15 cellular contexts compared by ENCODE assay signal in genomic region chr3:12896206-12896697, GRCh38. TPM values are rescaled to one million over a fixed set of nuclear protein-coding genes. Genes with fewer than 3 reads are reported as not detected.
DNase-seq lines count a peak whose midpoint lies in the region; ATAC-seq and TF ChIP-seq lines count a peak whose summit lies in the region.
"Had no signal": no experiment of that assay in that cellular context is flagged by ENCODE, and none has a peak within 500 bp of the region (broad histone marks: within the 10 kb centered on the region; RNA-seq: fewer than 3 reads in every experiment).

No MANE protein-coding gene starts in this region.

- H3K4me1 Mint-ChIP-seq in GM23338 (peaks cover 10% of the 10 kb centered on the region), chondrocyte (ENCODE audit: low read depth) (peaks cover 8% of the 10 kb centered on the region)

- H3K27me3 Mint-ChIP-seq in GM23338 (ENCODE audit: insufficient read depth, low read depth, poor library complexity) (peaks cover 19% of the 10 kb centered on the region), chondrocyte (ENCODE audit: low read depth) (peaks cover 3% of the 10 kb centered on the region)

- TF ChIP-seq CTCF in AG10803 (conservative IDR thresholded peaks at IDR 0.05; ENCODE audit: low read length) (no peak), GM23338 (conservative IDR thresholded peaks at IDR 0.05; ENCODE audit: low read depth in 2 of 2) (peak in 1 of 2 experiments; percentile 34; a peak in 3 of 4 replicates), chondrocyte (IDR thresholded peaks at IDR 0.05) (peak; percentile 29), right lobe of liver (IDR thresholded peaks at IDR 0.05) (no peak)

- no peak overlapping the region for H3K4ac ChIP-seq in trophoblast cell (ENCODE audit: low read depth, low read length)

- H4K91ac ChIP-seq in trophoblast cell (ENCODE audit: low read depth, low read length): no peak overlapping the region

- H3K9me3 ChIP-seq in right lobe of liver (no peaks in the 10 kb centered on the region), trophoblast cell (ENCODE audit: insufficient read depth, low read depth, low read length) (peaks cover 1% of the 10 kb centered on the region)
- H3K9me3 ChIP-seq: BE2C, HAP-1, stomach had no signal

- H3K27ac Mint-ChIP-seq in GM23338 (no peak overlapping the region), chondrocyte (ENCODE audit: unreplicated experiment) (no peak overlapping the region)

- no peak overlapping the region for H3K14ac ChIP-seq in trophoblast cell (ENCODE audit: low read length)

- no peak overlapping the region for H3K4me2 ChIP-seq in GM23338
- no peak overlapping the region for H3K4me2 ChIP-seq in trophoblast cell (ENCODE audit: low read length)
- H3K4me2 ChIP-seq: KMS-11 had no signal

- H2BK120ac ChIP-seq in trophoblast cell (ENCODE audit: insufficient read depth, low read length, poor library complexity): no peak overlapping the region

- no peak overlapping the region for H3K18ac ChIP-seq in trophoblast cell (ENCODE audit: low read length)

- no peak overlapping the region for H3K23ac ChIP-seq in trophoblast cell (ENCODE audit: low read length)

- H3K4me3 ChIP-seq in AG10803 (ENCODE audit: low read length) (no peak overlapping the region), GM23338 (no peak overlapping the region), right lobe of liver (no peak overlapping the region), trophoblast cell (ENCODE audit: low read depth, low read length) (no peak overlapping the region)
- H3K4me3 ChIP-seq: HAP-1, stomach had no signal

- H2AFZ ChIP-seq in GM23338 (no peak overlapping the region), trophoblast cell (ENCODE audit: insufficient read depth, low read length, poor library complexity) (no peak overlapping the region)

- H3K27ac ChIP-seq in GM23338 (ENCODE audit: low read depth) (no peak overlapping the region), right lobe of liver (no peak overlapping the region), trophoblast cell (ENCODE audit: low read depth, low read length) (no peak overlapping the region)
- H3K27ac ChIP-seq: KMS-11 had no signal

- intact Hi-C loops in right lobe of liver (cut with DNase I): no loop called here

- H4K8ac ChIP-seq in trophoblast cell (ENCODE audit: low read depth, low read length): no peak overlapping the region

- no peaks in the 10 kb centered on the region for H3F3A ChIP-seq in GM23338 (replicated peaks; ENCODE audit: low read depth)

- DNase-seq in AG10803 (ENCODE audit: low read depth) (peak; percentile 24), GM23338 (ENCODE audit: low spot score) (no peak), chondrocyte (ENCODE audit: low spot score) (peak; percentile 43), right lobe of liver (peak in 2 of 3 donors; percentile 9 to 26), DMS114 treated with DMSO at 0.1 percent for 48 hours (lab: John Stamatoyannopoulos, UW; ENCODE audit: unreplicated experiment) (no peak), trophoblast cell (no peak), NCI-H748 (lab: John Stamatoyannopoulos, UW; ENCODE audit: unreplicated experiment) (no peak)
- DNase-seq: BE2C, NCI-H446 treated with DMSO at 0.1 percent for 48 hours, occipital lobe, stomach, SW 1271 had no signal

- no peak overlapping the region for H3K9ac ChIP-seq in trophoblast cell (ENCODE audit: low read length)
- H3K9ac ChIP-seq: KMS-11 had no signal

- H3K79me1 ChIP-seq in trophoblast cell (ENCODE audit: low read length): peaks cover 5% of the 10 kb centered on the region

- no peaks in the 10 kb centered on the region for H3K9me2 ChIP-seq in GM23338 (ENCODE audit: insufficient read depth)

- H3K4me3 Mint-ChIP-seq in GM23338 (no peak overlapping the region), chondrocyte (ENCODE audit: unreplicated experiment) (no peak overlapping the region)

- H3K9me3 Mint-ChIP-seq in GM23338: no peaks in the 10 kb centered on the region
- H3K9me3 Mint-ChIP-seq in chondrocyte (ENCODE audit: low read depth): no peaks in the 10 kb centered on the region

- H3K79me2 ChIP-seq in GM23338 (replicated peaks; ENCODE audit: insufficient read depth) (no peaks in the 10 kb centered on the region), trophoblast cell (ENCODE audit: control insufficient read depth, insufficient read depth, low read length, poor library complexity) (no peaks in the 10 kb centered on the region)

- H4K12ac ChIP-seq in trophoblast cell (ENCODE audit: low read depth, low read length): no peak overlapping the region

- H2BK5ac ChIP-seq in trophoblast cell (ENCODE audit: low read depth, low read length, poor library complexity): no peak overlapping the region

- H3K27me3 ChIP-seq in GM23338 (ENCODE audit: insufficient read depth) (no peaks in the 10 kb centered on the region), right lobe of liver (no peaks in the 10 kb centered on the region), trophoblast cell (ENCODE audit: insufficient read depth, low read length) (no peaks in the 10 kb centered on the region)
- H3K27me3 ChIP-seq: BE2C, stomach had no signal

- H3K36me3 ChIP-seq in GM23338 (ENCODE audit: insufficient read depth) (no peaks in the 10 kb centered on the region; the same call in 1 of the 2 replicates), right lobe of liver (peaks cover 0 to 21% (median 10%) of the 10 kb centered on the region in 4 donors), trophoblast cell (ENCODE audit: control insufficient read depth in 1 of 2, insufficient read depth in 2 of 2, low read length in 2 of 2) (peaks cover 18 to 21% of the 10 kb centered on the region in 2 experiments)
- H3K36me3 ChIP-seq: BE2C, HAP-1 had no signal

- no peak for TF ChIP-seq POLR2A in right lobe of liver (IDR thresholded peaks at IDR 0.05)

- no peaks in the 10 kb centered on the region for H3K4me1 ChIP-seq in GM23338 (ENCODE audit: insufficient read depth)
- peaks cover 0 to 16% (median 2%) of the 10 kb centered on the region in 4 donors for H3K4me1 ChIP-seq in right lobe of liver
- H3K4me1 ChIP-seq in trophoblast cell (ENCODE audit: control insufficient read depth in 1 of 2, insufficient read depth in 2 of 2, low read length in 2 of 2): peaks cover 13 to 18% of the 10 kb centered on the region in 2 experiments
- H3K4me1 ChIP-seq: BE2C had no signal

- 48% methylated on average over 4 of the region's 7 CpGs for WGBS in right lobe of liver (ENCODE audit: insufficient coverage, low coverage, low lambda C conversion rate, missing lambda C conversion rate)
- no CpG with 5 or more reads among the region's 7 CpGs for WGBS in trophoblast cell (ENCODE audit: extremely low coverage, insufficient coverage, insufficient read length)

- no peak overlapping the region for H2BK12ac ChIP-seq in trophoblast cell (ENCODE audit: low read length)

- ATAC-seq in GM23338 (peak; percentile 58), right lobe of liver (peak; percentile 14 to 34 (median 20)), HG02870 (IDR thresholded peaks at IDR 0.05; ENCODE audit: unreplicated experiment) (no peak)

- H3K36me3 Mint-ChIP-seq in GM23338 (ENCODE audit: low read depth) (peaks cover 8% of the 10 kb centered on the region), chondrocyte (ENCODE audit: low read depth) (peaks cover 14% of the 10 kb centered on the region)

- H4K20me1 ChIP-seq in GM23338 (replicated peaks; ENCODE audit: insufficient read depth): no peaks in the 10 kb centered on the region

- H2AK5ac ChIP-seq in trophoblast cell (ENCODE audit: low read length): no peak overlapping the region

TF ChIP-seq in GM23338, 12 proteins besides CTCF, POLR2A, EP300 and RAD21 (continues in another document):
- TF ChIP-seq, protein P1, sequence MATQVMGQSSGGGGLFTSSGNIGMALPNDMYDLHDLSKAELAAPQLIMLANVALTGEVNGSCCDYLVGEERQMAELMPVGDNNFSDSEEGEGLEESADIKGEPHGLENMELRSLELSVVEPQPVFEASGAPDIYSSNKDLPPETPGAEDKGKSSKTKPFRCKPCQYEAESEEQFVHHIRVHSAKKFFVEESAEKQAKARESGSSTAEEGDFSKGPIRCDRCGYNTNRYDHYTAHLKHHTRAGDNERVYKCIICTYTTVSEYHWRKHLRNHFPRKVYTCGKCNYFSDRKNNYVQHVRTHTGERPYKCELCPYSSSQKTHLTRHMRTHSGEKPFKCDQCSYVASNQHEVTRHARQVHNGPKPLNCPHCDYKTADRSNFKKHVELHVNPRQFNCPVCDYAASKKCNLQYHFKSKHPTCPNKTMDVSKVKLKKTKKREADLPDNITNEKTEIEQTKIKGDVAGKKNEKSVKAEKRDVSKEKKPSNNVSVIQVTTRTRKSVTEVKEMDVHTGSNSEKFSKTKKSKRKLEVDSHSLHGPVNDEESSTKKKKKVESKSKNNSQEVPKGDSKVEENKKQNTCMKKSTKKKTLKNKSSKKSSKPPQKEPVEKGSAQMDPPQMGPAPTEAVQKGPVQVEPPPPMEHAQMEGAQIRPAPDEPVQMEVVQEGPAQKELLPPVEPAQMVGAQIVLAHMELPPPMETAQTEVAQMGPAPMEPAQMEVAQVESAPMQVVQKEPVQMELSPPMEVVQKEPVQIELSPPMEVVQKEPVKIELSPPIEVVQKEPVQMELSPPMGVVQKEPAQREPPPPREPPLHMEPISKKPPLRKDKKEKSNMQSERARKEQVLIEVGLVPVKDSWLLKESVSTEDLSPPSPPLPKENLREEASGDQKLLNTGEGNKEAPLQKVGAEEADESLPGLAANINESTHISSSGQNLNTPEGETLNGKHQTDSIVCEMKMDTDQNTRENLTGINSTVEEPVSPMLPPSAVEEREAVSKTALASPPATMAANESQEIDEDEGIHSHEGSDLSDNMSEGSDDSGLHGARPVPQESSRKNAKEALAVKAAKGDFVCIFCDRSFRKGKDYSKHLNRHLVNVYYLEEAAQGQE (IDR thresholded peaks at IDR 0.05; ENCODE audit: unreplicated experiment): no peak
- TF ChIP-seq ETS1 (IDR thresholded peaks at IDR 0.05): no peak
- no peak for TF ChIP-seq CREB1 (CRISPR knock-in tag; IDR thresholded peaks at IDR 0.05; ENCODE audit: low read depth)
- no peak for TF ChIP-seq EZH2 (IDR thresholded peaks at IDR 0.05; ENCODE audit: low read depth, unreplicated experiment)
- no peak for TF ChIP-seq ZNF114 (CRISPR knock-in tag; IDR thresholded peaks at IDR 0.05)
- TF ChIP-seq ZNF331 (CRISPR knock-in tag; IDR thresholded peaks at IDR 0.05; ENCODE audit: low read depth): no peak
- TF ChIP-seq POLR2AphosphoS5 (IDR thresholded peaks at IDR 0.05; ENCODE audit: low read depth): no peak; the same call in 1 of the 2 replicates

RNA-seq across cellular contexts. Expression of gene RPL32, which starts 54.9 kb away (rescaled TPM):
- total RNA-seq in GM23338 (2014; rRNA removed; shearing (Covaris generic)): 561 and 772 TPM in 2 replicates
- 2,550 and 2,858 TPM in 2 replicates for polyA plus RNA-seq in GM23338 (2016; fragmentation: Nextera tagmentation; extraction: Ambion mirVana)
- total RNA-seq in chondrocyte (960 to 1,087 TPM (median 972 TPM) in 3 replicates), right lobe of liver (100 to 1,000 TPM; 322 to 555 (median 472) TPM)
- polyA plus RNA-seq in trophoblast cell (2013): 1,121 and 1,210 TPM in 2 replicates

Comparison
In these comparisons a context has a peak if more than half of its experiments do, and no peak if none do; other contexts are left out.
1. DNase-seq: peak in AG10803 (single experiment), chondrocyte (single experiment) and right lobe of liver (2 of 3); none in GM23338 (single experiment), DMS114 treated with DMSO at 0.1 percent for 48 hours (single experiment), trophoblast cell (0 of 2) and NCI-H748 (single experiment).